Comparison of ENCODE assay signal across 16 cellular contexts in genomic region chr7:92815412-92815811, GRCh38. TPM values are rescaled to one million over a fixed set of nuclear protein-coding genes. Genes with fewer than 3 reads are reported as not detected.
DNase-seq lines count a peak whose midpoint lies in the region; ATAC-seq and TF ChIP-seq lines count a peak whose summit lies in the region.
"Had no signal": no experiment of that assay in that cellular context is flagged by ENCODE, and none has a peak within 500 bp of the region (broad histone marks: within the 10 kb centered on the region; RNA-seq: fewer than 3 reads in every experiment).

No MANE protein-coding gene starts in this region.

- peaks cover 13% of the 10 kb centered on the region; the same call in 1 of the 2 replicates for H3K36me3 ChIP-seq in SU-DHL-6 (ENCODE audit: low read length)

- H3K9me2 ChIP-seq in SU-DHL-6 (replicated peaks; ENCODE audit: insufficient read depth, low read length) = no peaks in the 10 kb centered on the region

- no peak overlapping the region for H3K4me3 ChIP-seq in SU-DHL-6 (ENCODE audit: insufficient read depth, low read length, poor library complexity, severe bottlenecking)

- peak overlapping the region; percentile 89 to 91 for H3K27ac Mint-ChIP-seq in natural killer cell treated with Interleukin-12 subunit alpha and Interleukin-12 subunit beta and Interleukin-15 and Interleukin-18, amount 100 ng/mL, for 72 hours
- H3K27ac Mint-ChIP-seq in natural killer cell = peak overlapping the region in 1 of 2 donors; percentile 69
- peak overlapping the region; percentile 76 for H3K27ac Mint-ChIP-seq in stimulated activated naive B cell treated with anti-CD40 and anti-IgM and Interleukin-4, amounts not matched to agents 10 μg/mL and 1 μg/mL and 100 μg/mL, for 72 hours

- peak overlapping the region; percentile 4 for H3K4me2 ChIP-seq in SU-DHL-6 (ENCODE audit: low read depth, low read length, poor library complexity, severe bottlenecking)

- no peaks in the 10 kb centered on the region for H4K20me1 ChIP-seq in SU-DHL-6 (ENCODE audit: low read depth, low read length)

- no peak overlapping the region for H2AFZ ChIP-seq in SU-DHL-6 (ENCODE audit: low read depth, low read length, severe bottlenecking)

- H3K4me1 Mint-ChIP-seq in natural killer cell treated with Interleukin-12 subunit alpha and Interleukin-12 subunit beta and Interleukin-15 and Interleukin-18, amount 100 ng/mL, for 72 hours (ENCODE audit: low read depth in 2 of 2) = peaks cover 59 to 90% of the 10 kb centered on the region in 2 donors
- peaks cover 55 to 66% of the 10 kb centered on the region in 2 donors for H3K4me1 Mint-ChIP-seq in natural killer cell
- H3K4me1 Mint-ChIP-seq in stimulated activated naive B cell treated with anti-CD40 and anti-IgM and Interleukin-4, amounts not matched to agents 10 μg/mL and 1 μg/mL and 100 μg/mL, for 72 hours = peaks cover 24 to 80% of the 10 kb centered on the region in 2 donors

- ATAC-seq in natural killer cell treated with Interleukin-12 subunit alpha and Interleukin-12 subunit beta and Interleukin-15 and Interleukin-18, amount 100 ng/mL, for 72 hours = peak in 1 of 2 donors; percentile 48
- ATAC-seq in natural killer cell (no peak), HG02973 (IDR thresholded peaks at IDR 0.05; ENCODE audit: unreplicated experiment) (peak; percentile 35)
- ATAC-seq in stimulated activated naive B cell treated with anti-CD40 and anti-IgM and Interleukin-4, amounts not matched to agents 10 μg/mL and 1 μg/mL and 100 μg/mL, for 72 hours (replicated peaks) = no peak
- ATAC-seq: HepG2 had no signal

- H3K27ac ChIP-seq in SU-DHL-6 (ENCODE audit: low read depth, low read length) = peak overlapping the region; percentile 38

- H3K27me3 Mint-ChIP-seq in natural killer cell treated with Interleukin-12 subunit alpha and Interleukin-12 subunit beta and Interleukin-15 and Interleukin-18, amount 100 ng/mL, for 72 hours = no peaks in the 10 kb centered on the region
- H3K27me3 Mint-ChIP-seq in natural killer cell (ENCODE audit: low read depth in 2 of 2) = no peaks in the 10 kb centered on the region
- H3K27me3 Mint-ChIP-seq in stimulated activated naive B cell treated with anti-CD40 and anti-IgM and Interleukin-4, amounts not matched to agents 10 μg/mL and 1 μg/mL and 100 μg/mL, for 72 hours = no peaks in the 10 kb centered on the region

- H3K9ac ChIP-seq in SU-DHL-6 (ENCODE audit: low read length) = no peak overlapping the region

- H3F3A ChIP-seq in SU-DHL-6 (ENCODE audit: insufficient read depth) = peaks cover 25% of the 10 kb centered on the region

- peak overlapping the region; percentile 65 for H3K4me3 Mint-ChIP-seq in natural killer cell treated with Interleukin-12 subunit alpha and Interleukin-12 subunit beta and Interleukin-15 and Interleukin-18, amount 100 ng/mL, for 72 hours
- H3K4me3 Mint-ChIP-seq in natural killer cell = no peak overlapping the region
- peak overlapping the region in 1 of 2 donors; percentile 33 for H3K4me3 Mint-ChIP-seq in stimulated activated naive B cell treated with anti-CD40 and anti-IgM and Interleukin-4, amounts not matched to agents 10 μg/mL and 1 μg/mL and 100 μg/mL, for 72 hours

- in situ Hi-C loops in ACHN (cut with HindIII; ENCODE audit: low pct_ligation_motif_present, low pct_unique_long_range_greater_than_20kb, low sequenced_read_pairs) = no loop called here

- peaks cover 93% of the 10 kb centered on the region for H3K79me2 ChIP-seq in SU-DHL-6 (ENCODE audit: insufficient read depth, low read length)

- H3K9me3 Mint-ChIP-seq in natural killer cell treated with Interleukin-12 subunit alpha and Interleukin-12 subunit beta and Interleukin-15 and Interleukin-18, amount 100 ng/mL, for 72 hours = peaks cover 7% of the 10 kb centered on the region
- H3K9me3 Mint-ChIP-seq in natural killer cell = peaks cover 0 to 13% of the 10 kb centered on the region in 2 donors
- peaks cover 14 to 23% of the 10 kb centered on the region in 2 donors for H3K9me3 Mint-ChIP-seq in stimulated activated naive B cell treated with anti-CD40 and anti-IgM and Interleukin-4, amounts not matched to agents 10 μg/mL and 1 μg/mL and 100 μg/mL, for 72 hours

- H3K9me3 ChIP-seq in SU-DHL-6 (ENCODE audit: insufficient read depth, low read length) = peaks cover 5% of the 10 kb centered on the region; the same call in 1 of the 2 replicates

- peaks cover 34% of the 10 kb centered on the region for H3K36me3 Mint-ChIP-seq in natural killer cell treated with Interleukin-12 subunit alpha and Interleukin-12 subunit beta and Interleukin-15 and Interleukin-18, amount 100 ng/mL, for 72 hours
- H3K36me3 Mint-ChIP-seq in natural killer cell = peaks cover 22% of the 10 kb centered on the region
- H3K36me3 Mint-ChIP-seq in stimulated activated naive B cell treated with anti-CD40 and anti-IgM and Interleukin-4, amounts not matched to agents 10 μg/mL and 1 μg/mL and 100 μg/mL, for 72 hours = peaks cover 29 to 35% of the 10 kb centered on the region in 2 donors

- no peak for DNase-seq in natural killer cell treated with Interleukin-12 subunit alpha and Interleukin-12 subunit beta and Interleukin-15 and Interleukin-18, amount 100 ng/mL, for 72 hours (ENCODE audit: low spot score)
- DNase-seq in natural killer cell = no peak
- no peak for DNase-seq in stimulated activated naive B cell treated with anti-CD40 and anti-IgM and Interleukin-4, amounts not matched to agents 10 μg/mL and 1 μg/mL and 100 μg/mL, for 72 hours
- no peak for DNase-seq in ACHN
- no peak for DNase-seq in anterior cingulate cortex (lab: John Stamatoyannopoulos, UW)
- no peak for DNase-seq in globus pallidus (ENCODE audit: low spot score)
- DNase-seq: activated gamma-delta T cell, cortex of kidney, GDM1, glutamatergic neuron, NCI-H2081 treated with DMSO at 0.1 percent for 48 hours, nucleus accumbens, substantia nigra had no signal

- TF ChIP-seq CTCF in natural killer cell (IDR thresholded peaks at IDR 0.05) (no peak), SU-DHL-6 (IDR thresholded peaks at IDR 0.05; ENCODE audit: insufficient read depth, low read length, poor library complexity, severe bottlenecking) (no peak)

- H3K27me3 ChIP-seq in SU-DHL-6 (ENCODE audit: low read length) = no peaks in the 10 kb centered on the region

- intact Hi-C loops in natural killer cell (cut with micrococcal nuclease) = no loop called here

RNA-seq across cellular contexts. Expression of gene CDK6, which starts 21.0 kb away (rescaled TPM):
- total RNA-seq in natural killer cell treated with Interleukin-12 subunit alpha and Interleukin-12 subunit beta and Interleukin-15 and Interleukin-18, amount 100 ng/mL, for 72 hours = 100 to 1,000 TPM; 278 to 404 TPM
- total RNA-seq in natural killer cell = 10 to 100 TPM; 41.1 to 46.3 (median 45.1) TPM

Comparison
In these comparisons a context has a peak if more than half of its experiments do, and no peak if none do; other contexts are left out.
1. RNA of gene CDK6, which starts 21.0 kb away (total RNA-seq): 278 to 404 TPM in natural killer cell treated with Interleukin-12 subunit alpha and Interleukin-12 subunit beta and Interleukin-15 and Interleukin-18, amount 100 ng/mL, for 72 hours; 41.1 to 46.3 TPM in natural killer cell; every median in the first group is over 4 times any median in the second.